In genomic region chr1:48938975-48939374, GRCh38 we compare ENCODE assay signal across 2 cellular contexts.
TF ChIP-seq lines count a peak whose summit lies in the region.

No MANE protein-coding gene starts in this region.

TF ChIP-seq in A549, 52 proteins besides CTCF, POLR2A, EP300 and RAD21 (continued from another document):
- TF ChIP-seq, protein P1, sequence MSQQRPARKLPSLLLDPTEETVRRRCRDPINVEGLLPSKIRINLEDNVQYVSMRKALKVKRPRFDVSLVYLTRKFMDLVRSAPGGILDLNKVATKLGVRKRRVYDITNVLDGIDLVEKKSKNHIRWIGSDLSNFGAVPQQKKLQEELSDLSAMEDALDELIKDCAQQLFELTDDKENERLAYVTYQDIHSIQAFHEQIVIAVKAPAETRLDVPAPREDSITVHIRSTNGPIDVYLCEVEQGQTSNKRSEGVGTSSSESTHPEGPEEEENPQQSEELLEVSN (IDR thresholded peaks at IDR 0.05; ENCODE audit: borderline replicate concordance, low read depth), result no peak
- TF ChIP-seq PHF8 (IDR thresholded peaks at IDR 0.05; ENCODE audit: borderline replicate concordance, low read depth) (no peak), KDM1A (IDR thresholded peaks at IDR 0.05; ENCODE audit: low read depth) (no peak), RNF2 (IDR thresholded peaks at IDR 0.05; ENCODE audit: borderline replicate concordance, low read depth) (no peak), CHD2 (IDR thresholded peaks at IDR 0.05; ENCODE audit: low read length, partially characterized antibody) (no peak)

TF ChIP-seq in SK-N-SH treated with all-trans-retinoic acid at 6 μM for 48 hours, 23 proteins besides CTCF, POLR2A, EP300 and RAD21 (continued from another document):
- TF ChIP-seq, protein P2, sequence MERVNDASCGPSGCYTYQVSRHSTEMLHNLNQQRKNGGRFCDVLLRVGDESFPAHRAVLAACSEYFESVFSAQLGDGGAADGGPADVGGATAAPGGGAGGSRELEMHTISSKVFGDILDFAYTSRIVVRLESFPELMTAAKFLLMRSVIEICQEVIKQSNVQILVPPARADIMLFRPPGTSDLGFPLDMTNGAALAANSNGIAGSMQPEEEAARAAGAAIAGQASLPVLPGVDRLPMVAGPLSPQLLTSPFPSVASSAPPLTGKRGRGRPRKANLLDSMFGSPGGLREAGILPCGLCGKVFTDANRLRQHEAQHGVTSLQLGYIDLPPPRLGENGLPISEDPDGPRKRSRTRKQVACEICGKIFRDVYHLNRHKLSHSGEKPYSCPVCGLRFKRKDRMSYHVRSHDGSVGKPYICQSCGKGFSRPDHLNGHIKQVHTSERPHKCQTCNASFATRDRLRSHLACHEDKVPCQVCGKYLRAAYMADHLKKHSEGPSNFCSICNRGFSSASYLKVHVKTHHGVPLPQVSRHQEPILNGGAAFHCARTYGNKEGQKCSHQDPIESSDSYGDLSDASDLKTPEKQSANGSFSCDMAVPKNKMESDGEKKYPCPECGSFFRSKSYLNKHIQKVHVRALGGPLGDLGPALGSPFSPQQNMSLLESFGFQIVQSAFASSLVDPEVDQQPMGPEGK (CRISPR knock-in tag; IDR thresholded peaks at IDR 0.05; ENCODE audit: borderline replicate concordance), result no peak
- TF ChIP-seq ZC3H10 (CRISPR knock-in tag; IDR thresholded peaks at IDR 0.05), result no peak
TF ChIP-seq in SK-N-SH treated with all-trans-retinoic acid at 6 μM for 48 hours: peak in this region for 0.
